Comparison of ENCODE assay signal across 10 cellular contexts in genomic region chr1:235275223-235275622, GRCh38. TPM values are rescaled to one million over a fixed set of nuclear protein-coding genes. Genes with fewer than 3 reads are reported as not detected.
DNase-seq lines count a peak whose midpoint lies in the region; ATAC-seq, FAIRE-seq and TF ChIP-seq lines count a peak whose summit lies in the region.
"Had no signal": no experiment of that assay in that cellular context is flagged by ENCODE, and none has a peak within 500 bp of the region (broad histone marks: within the 10 kb centered on the region; RNA-seq: fewer than 3 reads in every experiment).

No MANE protein-coding gene starts in this region.

- TF ChIP-seq RAD21 in GM12878 (IDR thresholded peaks at IDR 0.05; ENCODE audit: insufficient read depth, low read depth, low read length) = no peak

- no peak for TF ChIP-seq POLR2A in GM12878 (IDR thresholded peaks at IDR 0.05; ENCODE audit: low read depth, low read length)

- WGBS in GM12878 (ENCODE audit: insufficient coverage, insufficient replicate concordance, low lambda C conversion rate, missing lambda C conversion rate) = 1% methylated on average over 3 of the region's 3 CpGs

- TF ChIP-seq CTCF in GM12864 (IDR thresholded peaks at IDR 0.05; ENCODE audit: low read depth, low read length, missing control alignments) = no peak
- no peak for TF ChIP-seq CTCF in GM12878 (IDR thresholded peaks at IDR 0.05 in 2 of 3, conservative IDR thresholded peaks at IDR 0.05 in 1 of 3; ENCODE audit: control insufficient read depth in 2 of 3, extremely low read depth in 1 of 3, insufficient read depth in 1 of 3, low read depth in 3 of 3, low read length in 3 of 3)
- TF ChIP-seq CTCF in Calu3 (IDR thresholded peaks at IDR 0.05; ENCODE audit: unreplicated experiment) = no peak
- no peak for TF ChIP-seq CTCF in MM.1S (IDR thresholded peaks at IDR 0.05; ENCODE audit: low read length)

- peaks cover 13% of the 10 kb centered on the region for H3F3A ChIP-seq in MM.1S (ENCODE audit: insufficient read depth, low read length)

- ATAC-seq in GM19467 (IDR thresholded peaks at IDR 0.05; ENCODE audit: unreplicated experiment) = peak; percentile 70
- peak; percentile 71 for ATAC-seq in HG03469 (IDR thresholded peaks at IDR 0.05; ENCODE audit: unreplicated experiment)
- peak; percentile 88 for ATAC-seq in GM12878

- RAD21 ChIA-PET in GM12878 (lab: Charles Lee; ENCODE audit: unreplicated experiment) = interaction anchor here (0.7 to 2.6 kb wide), 11 partner anchors 9 to 697 kb away, joined by 3 to 11 read pairs (median 4); partner anchors contain the start of genes ARID4B, B3GALNT2 and GGPS1

- peak overlapping the region; percentile 41 for H3K27ac ChIP-seq in GM12878 (ENCODE audit: control insufficient read depth, insufficient read depth)
- H3K27ac ChIP-seq in MM.1S (ENCODE audit: low read length) = no peak overlapping the region
- H3K27ac ChIP-seq: esophagus muscularis mucosa, psoas muscle had no signal

- no peaks in the 10 kb centered on the region for H3K9me3 ChIP-seq in GM12878 (replicated peaks; ENCODE audit: control insufficient read depth, insufficient read depth, low read length)
- H3K9me3 ChIP-seq in MM.1S (replicated peaks; ENCODE audit: insufficient read depth, low read length) = no peaks in the 10 kb centered on the region
- H3K9me3 ChIP-seq: esophagus muscularis mucosa, psoas muscle had no signal

- intact Hi-C loops in GM12878 (cut with micrococcal nuclease; ENCODE audit: unreplicated experiment) = no loop called here
- intact Hi-C loops in Calu3 (cut with micrococcal nuclease; ENCODE audit: unreplicated experiment) = no loop called here

- peaks cover 2% of the 10 kb centered on the region; the same call in 1 of the 2 replicates for H4K20me1 ChIP-seq in GM12878 (ENCODE audit: control insufficient read depth, insufficient read depth)
- H4K20me1 ChIP-seq in MM.1S (ENCODE audit: insufficient read depth, low read length) = peaks cover 20% of the 10 kb centered on the region; the same call in 1 of the 2 replicates

- BruUV-seq in GM12878 (replicated peaks; lab: Mats Ljungman, UMichigan) (no TSS peak), Calu3 (replicated peaks; lab: Mats Ljungman, UMichigan) (no TSS peak)

- no peaks in the 10 kb centered on the region for H3K9me2 ChIP-seq in MM.1S (replicated peaks; ENCODE audit: insufficient read depth, low read length)

- H3K27ac Mint-ChIP-seq in Calu3 (ENCODE audit: unreplicated experiment) = no peak overlapping the region

- DNase-seq in GM12864 (ENCODE audit: low read depth) = peak; percentile 45
- peak; percentile 55 for DNase-seq in GM12878 (ENCODE audit: low read depth, low spot score)
- no peak for DNase-seq in Calu3
- no peak for DNase-seq in NCI-H2029 (lab: John Stamatoyannopoulos, UW)
- DNase-seq in MM.1S = no peak
- no peak for DNase-seq in NCI-H226
- DNase-seq: psoas muscle had no signal

- H3K27me3 ChIP-seq in GM12878 (replicated peaks in 1 of 2; ENCODE audit: control insufficient read depth in 2 of 2, insufficient read depth in 2 of 2, low read length in 1 of 2) = no peaks in the 10 kb centered on the region
- H3K27me3 ChIP-seq in MM.1S (replicated peaks; ENCODE audit: insufficient read depth, low read length) = no peaks in the 10 kb centered on the region
- H3K27me3 ChIP-seq: esophagus muscularis mucosa had no signal

- H2AFZ ChIP-seq in GM12878 (ENCODE audit: control insufficient read depth, low read depth, low read length) (no peak overlapping the region), MM.1S (ENCODE audit: low read length) (no peak overlapping the region)

- no peaks in the 10 kb centered on the region for H3K9me3 Mint-ChIP-seq in Calu3 (ENCODE audit: low read depth, unreplicated experiment)

- no peaks in the 10 kb centered on the region for H3K36me3 Mint-ChIP-seq in Calu3 (ENCODE audit: insufficient read depth, unreplicated experiment)

- CTCF ChIA-PET in GM12878 (lab: Yijun Ruan, JAX) = interaction anchor here (0.6 to 3.1 kb wide), 12 partner anchors 9 to 182 kb away, joined by 3 to 11 read pairs (median 6); no protein-coding TSS in a partner anchor
- CTCF ChIA-PET in Calu3 (lab: Charles Lee) = no interaction called here

- FAIRE-seq in GM12878 (lab: Jason Lieb, UNC) = peak; percentile 86

- no peak overlapping the region for H3K9ac ChIP-seq in GM12878 (ENCODE audit: control insufficient read depth, insufficient read depth, low read length)
- no peak overlapping the region for H3K9ac ChIP-seq in MM.1S (ENCODE audit: low read length)

- POLR2A ChIA-PET in GM12878 (lab: Charles Lee) = interaction anchor here (0.6 to 3.2 kb wide), 13 partner anchors 8 to 357 kb away, joined by 3 to 17 read pairs (median 5); partner anchors contain the start of genes ARID4B, GGPS1 and TBCE

- H3K4me3 ChIP-seq in GM12864 (ENCODE audit: low read depth, low read length) (no peak overlapping the region), GM12878 (no peak overlapping the region), MM.1S (ENCODE audit: low read length) (no peak overlapping the region)
- H3K4me3 ChIP-seq: esophagus muscularis mucosa, psoas muscle had no signal

- H3K4me1 Mint-ChIP-seq in Calu3 (ENCODE audit: low read depth, unreplicated experiment) = peaks cover 16% of the 10 kb centered on the region

- H3K4me2 ChIP-seq in GM12878 (ENCODE audit: control insufficient read depth, insufficient read depth) = peak overlapping the region; percentile 66
- no peak overlapping the region for H3K4me2 ChIP-seq in MM.1S (ENCODE audit: low read depth, low read length)

- H3K79me2 ChIP-seq in GM12878 (ENCODE audit: control insufficient read depth, insufficient read depth, low read length) (peaks cover 84% of the 10 kb centered on the region), MM.1S (ENCODE audit: low read length) (peaks cover 95% of the 10 kb centered on the region)

- SMC1A ChIA-PET in GM12878 (lab: Charles Lee; ENCODE audit: uncharacterized antibody, unreplicated experiment) = interaction anchor here (0.7 to 6.9 kb wide), 19 partner anchors 9 to 141 kb away, joined by 3 to 86 read pairs (median 4); no protein-coding TSS in a partner anchor

- no peaks in the 10 kb centered on the region for H3K27me3 Mint-ChIP-seq in Calu3 (ENCODE audit: unreplicated experiment)

- no peak overlapping the region for H3K4me3 Mint-ChIP-seq in Calu3 (ENCODE audit: low read depth, unreplicated experiment)

- TF ChIP-seq EP300 in GM12878 (IDR thresholded peaks at IDR 0.05; ENCODE audit: borderline replicate concordance in 1 of 2, control insufficient read depth in 1 of 2, low read depth in 2 of 2, low read length in 2 of 2) = no peak

- H3K4me1 ChIP-seq in GM12878 (ENCODE audit: control insufficient read depth, insufficient read depth, low read length) = peaks cover 20% of the 10 kb centered on the region
- peaks cover 3% of the 10 kb centered on the region; the same call in 1 of the 2 replicates for H3K4me1 ChIP-seq in MM.1S (ENCODE audit: low read length)

- no peaks in the 10 kb centered on the region; a peak in 1 of 4 replicates for H3K36me3 ChIP-seq in GM12878 (ENCODE audit: control insufficient read depth in 2 of 2, insufficient read depth in 2 of 2, low read length in 1 of 2)
- H3K36me3 ChIP-seq in MM.1S (replicated peaks; ENCODE audit: insufficient read depth, low read length) = no peaks in the 10 kb centered on the region
- H3K36me3 ChIP-seq: esophagus muscularis mucosa had no signal

- in situ Hi-C loops in GM12878 (cut with MboI) = no loop called here

TF ChIP-seq in GM12878, 131 proteins besides CTCF, POLR2A, EP300 and RAD21 (continues in another document):
- TF ChIP-seq YY1 (IDR thresholded peaks at IDR 0.05; ENCODE audit: low read depth, low read length) = peak; percentile 84
- TF ChIP-seq RUNX3 (IDR thresholded peaks at IDR 0.05; ENCODE audit: low read length) = peak; percentile 41

RNA-seq across cellular contexts. Expression of gene ARID4B, which starts 52.8 kb away (rescaled TPM):
- total RNA-seq in GM12878 (2013; cell fraction: nucleolus; rRNA removed) = 205 and 208 TPM in 2 replicates
- 30.8 and 32.3 TPM in 2 replicates for total RNA-seq in GM12878 (2014; rRNA removed)
- total RNA-seq in GM12878 (2014; rRNA removed; fragmentation: Illumina TruSeq; extraction: Trizol) = 39.1 and 40.7 TPM in 2 replicates
- 25.2 and 29.9 TPM in 2 replicates for total RNA-seq in GM12878 (2021)
- polyA plus RNA-seq in GM12878 (2011; ENCODE audit: low read depth) = 14.4 TPM
- polyA plus RNA-seq in GM12878 (2011; rRNA removed) = 20.8 and 38.1 TPM in 2 replicates
- polyA plus RNA-seq in GM12878 (2011; cell fraction: cytosol; rRNA removed) = 6.9 and 7.6 TPM in 2 replicates
- polyA plus RNA-seq in GM12878 (2011; cell fraction: nucleus; rRNA removed) = 27.7 and 28.1 TPM in 2 replicates
- 18.1 and 21.5 TPM in 2 replicates for polyA plus RNA-seq in GM12878 (2012)
- 26.1 and 37.4 TPM in 2 replicates for polyA plus RNA-seq in GM12878 (2014; fragmentation: Illumina TruSeq; extraction: Trizol)
- 10 to 100 TPM; 13.6 to 19.1 TPM for polyA plus RNA-seq in GM12878 (2014; fragmentation: Nextera tagmentation; extraction: Ambion mirVana)
- polyA plus RNA-seq in GM12878 (2014; rRNA removed) = 16.1 and 16.9 TPM in 2 replicates
- 10 to 100 TPM; 31.7 to 33.1 TPM for polyA plus RNA-seq in GM12878 (2016; fragmentation: Nextera tagmentation; extraction: Ambion mirVana)
- 30.9 and 49.3 TPM in 2 replicates for polyA minus RNA-seq in GM12878 (2011; rRNA and poly(A)+ RNA removed)
- 10.4 and 12.1 TPM in 2 replicates for polyA minus RNA-seq in GM12878 (2011; cell fraction: cytosol; rRNA and poly(A)+ RNA removed)
- 34.6 and 72.5 TPM in 2 replicates for polyA minus RNA-seq in GM12878 (2011; cell fraction: nucleus; rRNA and poly(A)+ RNA removed)
- 46.3 and 56.6 TPM in 2 replicates for total RNA-seq in Calu3 (2022)

RNA-seq across cellular contexts. Expression of gene GGPS1, which starts 53.1 kb away (rescaled TPM):
- 8.5 and 8.7 TPM in 2 replicates for total RNA-seq in GM12878 (2013; cell fraction: nucleolus; rRNA removed)
- total RNA-seq in GM12878 (2014; rRNA removed) = 14.2 and 15.1 TPM in 2 replicates
- 15.7 TPM in 2 replicates for total RNA-seq in GM12878 (2014; rRNA removed; fragmentation: Illumina TruSeq; extraction: Trizol)
- total RNA-seq in GM12878 (2021) = 19.6 and 21.3 TPM in 2 replicates
- 6.9 TPM for polyA plus RNA-seq in GM12878 (2011; ENCODE audit: low read depth)
- polyA plus RNA-seq in GM12878 (2011; rRNA removed) = 33.5 and 48.5 TPM in 2 replicates
- 16.9 and 20.6 TPM in 2 replicates for polyA plus RNA-seq in GM12878 (2011; cell fraction: cytosol; rRNA removed)
- 8.9 and 9.6 TPM in 2 replicates for polyA plus RNA-seq in GM12878 (2011; cell fraction: nucleus; rRNA removed)
- 10.3 and 16.9 TPM in 2 replicates for polyA plus RNA-seq in GM12878 (2012)
- 23.3 and 24.7 TPM in 2 replicates for polyA plus RNA-seq in GM12878 (2014; fragmentation: Illumina TruSeq; extraction: Trizol)
- 10 to 100 TPM; 28.9 to 36.0 TPM for polyA plus RNA-seq in GM12878 (2014; fragmentation: Nextera tagmentation; extraction: Ambion mirVana)
- polyA plus RNA-seq in GM12878 (2014; rRNA removed) = 17.3 and 19.4 TPM in 2 replicates
- polyA plus RNA-seq in GM12878 (2016; fragmentation: Nextera tagmentation; extraction: Ambion mirVana) = 10 to 100 TPM; 25.8 to 29.2 TPM
- 18.0 and 20.7 TPM in 2 replicates for polyA minus RNA-seq in GM12878 (2011; rRNA and poly(A)+ RNA removed)
- polyA minus RNA-seq in GM12878 (2011; cell fraction: cytosol; rRNA and poly(A)+ RNA removed) = 8.4 and 11.1 TPM in 2 replicates
- polyA minus RNA-seq in GM12878 (2011; cell fraction: nucleus; rRNA and poly(A)+ RNA removed) = 2.7 and 3.1 TPM in 2 replicates
- total RNA-seq in Calu3 (2022) = 40.5 and 45.6 TPM in 2 replicates

Comparison
In these comparisons a context has a peak if more than half of its experiments do, and no peak if none do; other contexts are left out.
1. DNase-seq: peak in GM12864 (single experiment) and GM12878 (single experiment); none in Calu3 (single experiment), NCI-H2029 (single experiment), MM.1S (single experiment) and NCI-H226 (single experiment).
2. Peak in every context shown above with its lines, with median percentiles within 50 percentile points of each other: ATAC-seq.